1 cellular context compared by ENCODE assay signal in the genomic region with DNA sequence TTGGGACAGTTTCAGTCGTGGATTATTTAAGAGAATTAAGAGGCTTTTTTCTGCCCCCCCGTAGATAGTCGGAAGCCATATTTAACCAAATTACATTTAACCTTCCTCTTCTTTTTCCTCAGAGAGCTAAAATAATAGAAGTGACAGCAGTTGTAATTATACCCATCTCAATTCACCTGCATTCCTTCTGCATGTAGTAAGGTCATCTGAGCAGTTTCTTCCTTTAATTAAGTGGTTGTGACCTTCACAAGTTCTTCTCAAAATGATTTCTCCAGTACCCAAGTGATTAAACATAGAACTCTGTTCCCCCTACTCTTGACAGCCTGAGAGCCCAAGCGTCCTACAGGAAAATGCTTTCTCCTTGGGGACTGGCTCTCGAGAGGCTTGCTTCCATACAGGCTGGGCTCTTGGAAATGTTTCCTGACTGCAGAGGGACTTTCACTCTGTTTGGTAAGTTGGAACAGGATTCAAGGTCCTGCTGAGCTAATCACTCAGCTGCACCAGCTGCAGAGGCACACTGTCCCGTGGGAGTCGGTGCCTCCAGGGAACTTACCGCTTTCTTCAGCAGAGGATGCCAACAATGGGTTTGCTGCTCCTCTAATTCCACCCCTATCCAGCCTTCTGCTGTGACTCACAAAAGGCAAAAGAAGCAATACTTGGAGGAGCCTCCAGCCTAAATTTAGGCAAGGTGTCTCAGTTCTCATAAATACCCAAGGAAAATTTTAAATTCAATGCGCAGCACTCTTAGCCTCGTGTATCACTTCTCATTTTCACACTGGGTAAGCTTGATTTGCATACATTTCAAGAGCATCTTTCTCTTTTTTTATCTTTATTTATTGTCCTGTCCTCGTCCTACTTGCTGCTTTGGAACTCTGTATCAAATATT.
TF ChIP-seq lines count a peak whose summit lies in the region.

No MANE protein-coding gene starts in this region.

TF ChIP-seq in GM12878, 131 proteins besides CTCF, POLR2A, EP300 and RAD21 (continued from another document):
- TF ChIP-seq, protein P1, sequence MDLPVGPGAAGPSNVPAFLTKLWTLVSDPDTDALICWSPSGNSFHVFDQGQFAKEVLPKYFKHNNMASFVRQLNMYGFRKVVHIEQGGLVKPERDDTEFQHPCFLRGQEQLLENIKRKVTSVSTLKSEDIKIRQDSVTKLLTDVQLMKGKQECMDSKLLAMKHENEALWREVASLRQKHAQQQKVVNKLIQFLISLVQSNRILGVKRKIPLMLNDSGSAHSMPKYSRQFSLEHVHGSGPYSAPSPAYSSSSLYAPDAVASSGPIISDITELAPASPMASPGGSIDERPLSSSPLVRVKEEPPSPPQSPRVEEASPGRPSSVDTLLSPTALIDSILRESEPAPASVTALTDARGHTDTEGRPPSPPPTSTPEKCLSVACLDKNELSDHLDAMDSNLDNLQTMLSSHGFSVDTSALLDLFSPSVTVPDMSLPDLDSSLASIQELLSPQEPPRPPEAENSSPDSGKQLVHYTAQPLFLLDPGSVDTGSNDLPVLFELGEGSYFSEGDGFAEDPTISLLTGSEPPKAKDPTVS (IDR thresholded peaks at IDR 0.05; ENCODE audit: low read depth, low read length) = no peak
- TF ChIP-seq BHLHE40 (IDR thresholded peaks at IDR 0.05; ENCODE audit: borderline replicate concordance in 1 of 2, low read depth in 2 of 2, low read length in 1 of 2) (no peak), YBX1 (IDR thresholded peaks at IDR 0.05) (no peak), SPI1 (IDR thresholded peaks at IDR 0.05; ENCODE audit: borderline replicate concordance, insufficient read depth, low read depth, low read length) (peak; percentile 52), LARP7 (IDR thresholded peaks at IDR 0.05) (no peak), JUND (IDR thresholded peaks at IDR 0.05; ENCODE audit: low read depth, low read length) (no peak), IKZF2 (IDR thresholded peaks at IDR 0.05) (no peak), ESRRA (IDR thresholded peaks at IDR 0.05; ENCODE audit: low read length) (no peak), MYB (IDR thresholded peaks at IDR 0.05; ENCODE audit: borderline replicate concordance, low read depth, low read length) (no peak)
- TF ChIP-seq, protein P2, sequence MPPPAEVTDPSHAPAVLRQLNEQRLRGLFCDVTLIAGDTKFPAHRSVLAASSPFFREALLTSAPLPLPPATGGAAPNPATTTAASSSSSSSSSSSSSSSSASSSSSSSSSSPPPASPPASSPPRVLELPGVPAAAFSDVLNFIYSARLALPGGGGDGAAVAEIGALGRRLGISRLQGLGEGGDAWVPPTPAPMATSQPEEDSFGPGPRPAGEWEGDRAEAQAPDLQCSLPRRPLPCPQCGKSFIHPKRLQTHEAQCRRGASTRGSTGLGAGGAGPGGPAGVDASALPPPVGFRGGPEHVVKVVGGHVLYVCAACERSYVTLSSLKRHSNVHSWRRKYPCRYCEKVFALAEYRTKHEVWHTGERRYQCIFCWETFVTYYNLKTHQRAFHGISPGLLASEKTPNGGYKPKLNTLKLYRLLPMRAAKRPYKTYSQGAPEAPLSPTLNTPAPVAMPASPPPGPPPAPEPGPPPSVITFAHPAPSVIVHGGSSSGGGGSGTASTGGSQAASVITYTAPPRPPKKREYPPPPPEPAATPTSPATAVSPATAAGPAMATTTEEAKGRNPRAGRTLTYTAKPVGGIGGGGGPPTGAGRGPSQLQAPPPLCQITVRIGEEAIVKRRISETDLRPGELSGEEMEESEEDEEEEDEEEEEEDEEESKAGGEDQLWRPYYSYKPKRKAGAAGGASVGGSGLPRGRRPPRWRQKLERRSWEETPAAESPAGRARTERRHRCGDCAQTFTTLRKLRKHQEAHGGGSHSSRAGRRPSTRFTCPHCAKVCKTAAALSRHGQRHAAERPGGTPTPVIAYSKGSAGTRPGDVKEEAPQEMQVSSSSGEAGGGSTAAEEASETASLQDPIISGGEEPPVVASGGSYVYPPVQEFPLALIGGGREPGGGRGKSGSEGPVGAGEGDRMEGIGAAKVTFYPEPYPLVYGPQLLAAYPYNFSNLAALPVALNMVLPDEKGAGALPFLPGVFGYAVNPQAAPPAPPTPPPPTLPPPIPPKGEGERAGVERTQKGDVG (CRISPR knock-in tag; IDR thresholded peaks at IDR 0.05) = no peak
- TF ChIP-seq, protein P3, sequence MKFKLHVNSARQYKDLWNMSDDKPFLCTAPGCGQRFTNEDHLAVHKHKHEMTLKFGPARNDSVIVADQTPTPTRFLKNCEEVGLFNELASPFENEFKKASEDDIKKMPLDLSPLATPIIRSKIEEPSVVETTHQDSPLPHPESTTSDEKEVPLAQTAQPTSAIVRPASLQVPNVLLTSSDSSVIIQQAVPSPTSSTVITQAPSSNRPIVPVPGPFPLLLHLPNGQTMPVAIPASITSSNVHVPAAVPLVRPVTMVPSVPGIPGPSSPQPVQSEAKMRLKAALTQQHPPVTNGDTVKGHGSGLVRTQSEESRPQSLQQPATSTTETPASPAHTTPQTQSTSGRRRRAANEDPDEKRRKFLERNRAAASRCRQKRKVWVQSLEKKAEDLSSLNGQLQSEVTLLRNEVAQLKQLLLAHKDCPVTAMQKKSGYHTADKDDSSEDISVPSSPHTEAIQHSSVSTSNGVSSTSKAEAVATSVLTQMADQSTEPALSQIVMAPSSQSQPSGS (IDR thresholded peaks at IDR 0.05; ENCODE audit: low read length) = no peak
